ENCODE assay signal across 7 cellular contexts in the genomic region with DNA sequence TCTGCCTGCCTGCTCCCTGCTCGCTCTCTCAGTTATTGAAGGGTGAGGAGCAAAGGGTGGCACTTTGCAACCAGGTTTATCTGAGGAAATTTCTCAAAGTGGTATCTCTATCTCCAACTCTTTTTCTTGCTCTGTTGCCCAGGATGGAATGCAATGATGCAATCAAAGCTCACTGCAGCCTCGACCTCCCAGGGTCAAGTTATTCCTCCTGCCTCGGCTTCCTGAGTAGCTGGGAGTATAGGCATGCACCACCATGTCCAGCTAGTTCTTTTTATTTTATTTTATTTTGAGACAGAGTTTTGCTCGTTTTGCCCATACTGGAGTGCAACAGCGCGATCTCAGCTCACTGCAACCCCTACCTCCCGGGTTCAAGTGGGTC. TPM values are rescaled to one million over a fixed set of nuclear protein-coding genes. Genes with fewer than 3 reads are reported as not detected.
A peak's percentile ranks its signal among the peaks of the same experiment; 100 is the strongest.
DNase-seq lines count a peak whose midpoint lies in the region; ATAC-seq, FAIRE-seq and TF ChIP-seq lines count a peak whose summit lies in the region.
"Had no signal": no experiment of that assay in that cellular context is flagged by ENCODE, and none has a peak within 500 bp of the region (broad histone marks: within the 10 kb centered on the region; RNA-seq: fewer than 3 reads in every experiment).

No MANE protein-coding gene starts in this region.

- H3K9me3 ChIP-seq in A549 (no peaks in the 10 kb centered on the region), WERI-Rb-1 (ENCODE audit: severe bottlenecking) (no peaks in the 10 kb centered on the region)

- TF ChIP-seq RAD21 in A549 (conservative IDR thresholded peaks at IDR 0.05 in 1 of 2, IDR thresholded peaks at IDR 0.05 in 1 of 2), result no peak

- H3K4me1 ChIP-seq in A549, result peaks cover 30% of the 10 kb centered on the region

- FAIRE-seq in A549 (lab: Jason Lieb, UNC), result no peak
- FAIRE-seq: HTR-8/SVneo had no signal

- H3K4me3 ChIP-seq in A549 (no peak overlapping the region), WERI-Rb-1 (ENCODE audit: low read depth, low read length) (no peak overlapping the region)

- no peaks in the 10 kb centered on the region for H3K36me3 ChIP-seq in WERI-Rb-1

- H3K27ac ChIP-seq in A549 (peak overlapping the region in 1 of 2 experiments; percentile 64; a peak in 3 of 6 replicates), WERI-Rb-1 (peak overlapping the region; percentile 27)

- no peak for TF ChIP-seq EP300 in A549 (IDR thresholded peaks at IDR 0.05)

- CTCF ChIA-PET in A549 (lab: Yijun Ruan, JAX), result interaction anchor here (0.9 to 15.8 kb wide), 8 partner anchors 16 to 399 kb away, joined by 3 to 199 read pairs (median 8); partner anchors contain the start of genes EGLN2 and RAB4B

- in situ Hi-C loops in KBM-7 (cut with MboI; ENCODE audit: low pct_unique_long_range_greater_than_20kb, low sequenced_read_pairs), result no loop called here

- H3K4me2 ChIP-seq in A549, result peak overlapping the region; percentile 29

- TF ChIP-seq POLR2A in A549 (IDR thresholded peaks at IDR 0.05; ENCODE audit: low read length), result no peak

- no peaks in the 10 kb centered on the region for H3K27me3 ChIP-seq in WERI-Rb-1 (ENCODE audit: insufficient read depth, low read depth, severe bottlenecking)

- WGBS in A549 (ENCODE audit: missing lambda C conversion rate), result 77% methylated on average over 7 of the region's 7 CpGs

- POLR2A ChIA-PET in A549 (lab: Yijun Ruan, JAX), result interaction anchor here (0.8 to 1.7 kb wide), 4 partner anchors 28 to 53 kb away, joined by 4 to 6 read pairs (median 4); partner anchors contain the start of genes COQ8B, EGLN2, ITPKC and RAB4B

- TF ChIP-seq CTCF in A549 (IDR thresholded peaks at IDR 0.05) (no peak), WERI-Rb-1 (IDR thresholded peaks at IDR 0.05; ENCODE audit: low read depth, low read length) (no peak)

- ATAC-seq in A549 (no peak), HG03342 (IDR thresholded peaks at IDR 0.05; ENCODE audit: unreplicated experiment) (no peak)

- no peak for DNase-seq in A549 (ENCODE audit: low read depth in 1 of 2, low spot score in 1 of 2)
- no peak for DNase-seq in WERI-Rb-1
- peak; percentile 75 for DNase-seq in iris pigment epithelial cell (ENCODE audit: low read depth)
- no peak for DNase-seq in NCI-H2227 (lab: John Stamatoyannopoulos, UW; ENCODE audit: unreplicated experiment)
- DNase-seq in KBM-7, result no peak

TF ChIP-seq in A549, 52 proteins besides CTCF, POLR2A, EP300 and RAD21:
- TF ChIP-seq CEBPB (IDR thresholded peaks at IDR 0.05), result peak; percentile 59 to 80; a peak in 3 of 4 replicates
- TF ChIP-seq MAX (IDR thresholded peaks at IDR 0.05), result no peak

RNA-seq across cellular contexts. Expression of gene ACTMAP, which starts 4.9 kb away (rescaled TPM):
- polyA plus RNA-seq in A549 (2011; rRNA removed) (7.8 and 11.7 TPM in 2 replicates), A549 (2017; fragmentation: RNase III; extraction: RNeasy Plus Mini Kit Qiagen cat#74134 plus additional on column Dnase treatment) (14.1 to 18.5 TPM (median 14.8 TPM) in 3 replicates)
- 13.0 and 16.7 TPM in 2 replicates for polyA plus RNA-seq in A549 (2012; cell fraction: cytosol; rRNA removed)
- polyA plus RNA-seq in A549 (2012; cell fraction: nucleus; rRNA removed), result 40.2 and 46.1 TPM in 2 replicates
- 13.9 and 15.5 TPM in 2 replicates for polyA minus RNA-seq in A549 (2011; rRNA and poly(A)+ RNA removed)

RNA-seq across cellular contexts. Expression of gene SNRPA, which starts 5.6 kb away (rescaled TPM):
- polyA plus RNA-seq in A549 (2011; rRNA removed) (235 and 236 TPM in 2 replicates), A549 (2017; fragmentation: RNase III; extraction: RNeasy Plus Mini Kit Qiagen cat#74134 plus additional on column Dnase treatment) (141 to 155 TPM (median 143 TPM) in 3 replicates)
- 265 and 288 TPM in 2 replicates for polyA plus RNA-seq in A549 (2012; cell fraction: cytosol; rRNA removed)
- 267 and 341 TPM in 2 replicates for polyA plus RNA-seq in A549 (2012; cell fraction: nucleus; rRNA removed)
- 390 and 504 TPM in 2 replicates for polyA minus RNA-seq in A549 (2011; rRNA and poly(A)+ RNA removed)

RNA-seq across cellular contexts. Expression of gene ITPKC, which starts 28.5 kb away (rescaled TPM):
- polyA plus RNA-seq in A549 (2011; rRNA removed) (6.5 and 8.7 TPM in 2 replicates), A549 (2017; fragmentation: RNase III; extraction: RNeasy Plus Mini Kit Qiagen cat#74134 plus additional on column Dnase treatment) (7.9 to 8.6 TPM (median 8.1 TPM) in 3 replicates)
- 6.6 and 7.7 TPM in 2 replicates for polyA plus RNA-seq in A549 (2012; cell fraction: cytosol; rRNA removed)
- polyA plus RNA-seq in A549 (2012; cell fraction: nucleus; rRNA removed), result 10.7 and 10.9 TPM in 2 replicates
- polyA minus RNA-seq in A549 (2011; rRNA and poly(A)+ RNA removed), result 13.8 and 14.2 TPM in 2 replicates

RNA-seq across cellular contexts. Expression of gene COQ8B, which starts 28.7 kb away (rescaled TPM):
- polyA plus RNA-seq in A549 (2011; rRNA removed) (43.9 and 47.2 TPM in 2 replicates), A549 (2017; fragmentation: RNase III; extraction: RNeasy Plus Mini Kit Qiagen cat#74134 plus additional on column Dnase treatment) (55.3 to 64.9 TPM (median 63.6 TPM) in 3 replicates)
- 55.5 and 70.2 TPM in 2 replicates for polyA plus RNA-seq in A549 (2012; cell fraction: cytosol; rRNA removed)
- polyA plus RNA-seq in A549 (2012; cell fraction: nucleus; rRNA removed), result 158 and 174 TPM in 2 replicates
- 55.3 TPM in 2 replicates for polyA minus RNA-seq in A549 (2011; rRNA and poly(A)+ RNA removed)

RNA-seq across cellular contexts. Expression of gene MIA, which starts 29.9 kb away (rescaled TPM):
- not detected in 2 replicates for polyA plus RNA-seq in A549 (2011; rRNA removed)
- not detected in 2 replicates for polyA plus RNA-seq in A549 (2012; cell fraction: cytosol; rRNA removed)
- 0.48 and 2.0 TPM in 2 replicates for polyA plus RNA-seq in A549 (2012; cell fraction: nucleus; rRNA removed)
- not detected in 3 replicates for polyA plus RNA-seq in A549 (2017; fragmentation: RNase III; extraction: RNeasy Plus Mini Kit Qiagen cat#74134 plus additional on column Dnase treatment)
- 1.8 TPM in 1 of 2 replicates, not detected in the other for polyA minus RNA-seq in A549 (2011; rRNA and poly(A)+ RNA removed)
